ENCODE assay signal across 8 cellular contexts in the genomic region with DNA sequence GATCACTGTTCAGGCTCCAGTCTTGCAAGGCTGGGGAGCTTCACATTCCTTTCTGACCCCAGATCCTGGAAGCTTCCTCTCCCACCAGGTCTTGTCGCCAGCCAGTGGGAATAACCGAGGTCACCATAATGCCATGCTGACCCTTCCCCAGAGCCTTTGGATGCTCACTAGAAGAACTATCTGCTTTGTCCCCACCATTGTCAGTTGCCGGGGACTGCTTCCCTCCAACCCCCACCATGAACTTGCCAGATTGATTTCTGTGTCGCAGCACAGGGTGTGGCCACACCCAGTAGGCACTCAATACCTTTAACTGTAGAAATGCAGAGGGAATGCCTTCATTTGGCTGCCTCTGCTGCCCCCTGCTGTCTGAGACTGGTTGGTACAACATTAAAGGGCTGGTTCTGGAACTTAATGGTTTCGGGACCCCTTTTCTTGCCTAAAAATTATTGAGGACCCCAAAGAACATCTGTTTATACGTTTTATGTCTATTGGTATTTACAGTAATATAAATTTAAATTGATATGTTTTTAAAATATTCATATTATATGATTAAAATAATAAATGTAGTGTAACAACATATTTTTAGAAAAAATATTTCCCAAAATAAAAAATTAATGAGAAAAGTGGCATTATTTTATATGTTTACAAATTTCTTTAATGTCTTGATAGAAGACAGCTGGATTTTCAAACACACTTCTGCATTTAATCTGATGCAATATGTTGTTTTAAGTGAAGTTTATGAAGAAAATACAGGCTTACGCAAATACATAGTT. TPM values are rescaled to one million over a fixed set of nuclear protein-coding genes. Genes with fewer than 3 reads are reported as not detected.
DNase-seq lines count a peak whose midpoint lies in the region; ATAC-seq and TF ChIP-seq lines count a peak whose summit lies in the region.

No MANE protein-coding gene starts in this region.

- peak; percentile 83 for DNase-seq in ELF-1 (ENCODE audit: low read depth, low spot score)
- peak; percentile 38 for DNase-seq in LHCN-M2 (ENCODE audit: low read depth)
- DNase-seq in RWPE1 (ENCODE audit: low spot score) = peak; percentile 74
- peak; percentile 71 for DNase-seq in activated T-helper 1 cell treated with Interleukin-2 at 50 U/mL for 16 hours (ENCODE audit: low read depth)
- DNase-seq in foreskin fibroblast = peak; percentile 24 to 77
- DNase-seq in omental fat pad (ENCODE audit: low spot score) = peak; percentile 78
- peak; percentile 68 to 86 for DNase-seq in tibial nerve (ENCODE audit: low spot score in 2 of 2)

- peak; percentile 83 for TF ChIP-seq CTCF in RWPE1 (conservative IDR thresholded peaks at IDR 0.05; ENCODE audit: low read depth)
- peak; percentile 73 for TF ChIP-seq CTCF in foreskin fibroblast (IDR thresholded peaks at IDR 0.05; ENCODE audit: low read depth, low read length)
- peak in 1 of 3 donors; percentile 93 for TF ChIP-seq CTCF in omental fat pad (IDR thresholded peaks at IDR 0.05)
- peak; percentile 76 to 95 (median 90) for TF ChIP-seq CTCF in tibial nerve (IDR thresholded peaks at IDR 0.05)

- POLR2A ChIA-PET in RWPE1 (lab: Yijun Ruan, JAX; ENCODE audit: low non-redundant PET) = no interaction called here

- TF ChIP-seq POLR2A in tibial nerve (IDR thresholded peaks at IDR 0.05) = no peak

- H3K36me3 ChIP-seq in tibial nerve = no peaks in the 10 kb centered on the region

- H3K27me3 ChIP-seq in tibial nerve = no peaks in the 10 kb centered on the region

- CTCF ChIA-PET in RWPE1 (lab: Yijun Ruan, JAX) = interaction anchor here (0.6 to 3.3 kb wide), 8 partner anchors 10 to 226 kb away, joined by 3 to 42 read pairs (median 4); no protein-coding TSS in a partner anchor

- no peak overlapping the region for H3K27ac ChIP-seq in RWPE1
- H3K27ac ChIP-seq in tibial nerve = no peak overlapping the region

- H3K4me1 ChIP-seq in tibial nerve = peaks cover 0 to 14% (median 0%) of the 10 kb centered on the region in 4 donors

- no peak for TF ChIP-seq EP300 in tibial nerve (IDR thresholded peaks at IDR 0.05)

- ATAC-seq in omental fat pad (ENCODE audit: low FRiP score) (no peak), HG02884 (IDR thresholded peaks at IDR 0.05; ENCODE audit: unreplicated experiment) (no peak)

- no peaks in the 10 kb centered on the region for H3K9me3 ChIP-seq in tibial nerve

- 40 to 43% methylated on average over 7 of the region's 7 CpGs for WGBS in tibial nerve, 2 donors

- no peak overlapping the region for H3K4me3 ChIP-seq in foreskin fibroblast (ENCODE audit: low read depth in 1 of 2, low read length in 2 of 2)
- no peak overlapping the region for H3K4me3 ChIP-seq in tibial nerve

RNA-seq across cellular contexts. Expression of a gene that starts 6.6 kb away (rescaled TPM):
- total RNA-seq in LHCN-M2 (2014; rRNA removed) = 1.3 and 1.6 TPM in 2 replicates
- polyA plus RNA-seq in LHCN-M2 (2012) = 7.8 TPM
- total RNA-seq in omental fat pad = 10 to 100 TPM; 23.6 to 34.7 (median 31.7) TPM
- total RNA-seq in tibial nerve = 100 to 1,000 TPM in 2 of 4 donors, 10 to 100 TPM in 2; 92.2 to 122 (median 101) TPM

RNA-seq across cellular contexts. Expression of a gene that starts 29.7 kb away (rescaled TPM):
- total RNA-seq in LHCN-M2 (2014; rRNA removed) = 419 and 495 TPM in 2 replicates
- 383 TPM for polyA plus RNA-seq in LHCN-M2 (2012)
- total RNA-seq in omental fat pad = 100 to 1,000 TPM; 307 to 804 (median 482) TPM
- 100 to 1,000 TPM; 151 to 358 (median 184) TPM for total RNA-seq in tibial nerve
